Comparison of ENCODE assay signal across 25 cellular contexts in genomic region chr3:13144163-13145023, GRCh38.
DNase-seq lines count a peak whose midpoint lies in the region; ATAC-seq and TF ChIP-seq lines count a peak whose summit lies in the region.
"Had no signal": no experiment of that assay in that cellular context is flagged by ENCODE, and none has a peak within 500 bp of the region (broad histone marks: within the 10 kb centered on the region; RNA-seq: fewer than 3 reads in every experiment).

No MANE protein-coding gene starts in this region.

- no peaks in the 10 kb centered on the region for H4K20me1 ChIP-seq in osteoblast (ENCODE audit: insufficient read depth, low read length)

- no peaks in the 10 kb centered on the region for H3K36me3 Mint-ChIP-seq in activated naive CD4-positive, alpha-beta T cell treated with anti-CD3 and anti-CD28 coated beads, Interleukin-2, amount 10 ng/mL, durations not matched to agents 7 days and 5 days
- H3K36me3 Mint-ChIP-seq: naive thymus-derived CD8-positive, alpha-beta T cell; stimulated activated memory B cell treated with anti-CD40 and anti-IgM and Interleukin-4, amounts not matched to agents 10 μg/mL and 1 μg/mL and 100 μg/mL, for 72 hours had no signal

- H3K9me3 Mint-ChIP-seq in activated naive CD4-positive, alpha-beta T cell treated with anti-CD3 and anti-CD28 coated beads, Interleukin-2, amount 10 ng/mL, durations not matched to agents 7 days and 5 days = no peaks in the 10 kb centered on the region
- H3K9me3 Mint-ChIP-seq: activated CD8-positive, alpha-beta T cell treated with anti-CD3 and anti-CD28 coated beads for 36 hours; HFFc6; stimulated activated memory B cell treated with anti-CD40 and anti-IgM and Interleukin-4, amounts not matched to agents 10 μg/mL and 1 μg/mL and 100 μg/mL, for 72 hours had no signal

- H3K27me3 ChIP-seq in osteoblast (ENCODE audit: insufficient read depth, low read length) (no peaks in the 10 kb centered on the region), transverse colon (no peaks in the 10 kb centered on the region)
- H3K27me3 ChIP-seq: pancreas, testis had no signal

- no peak overlapping the region for H3K4me3 ChIP-seq in osteoblast (ENCODE audit: insufficient read depth, low read length)
- H3K4me3 ChIP-seq in transverse colon = no peak overlapping the region
- H3K4me3 ChIP-seq: pancreas, testis had no signal

- peak; percentile 14 for DNase-seq in activated naive CD4-positive, alpha-beta T cell treated with anti-CD3 and anti-CD28 coated beads, Interleukin-2, amount 10 ng/mL, durations not matched to agents 7 days and 5 days
- no peak for DNase-seq in activated naive CD4-positive, alpha-beta T cell treated with anti-CD3 and anti-CD28 coated beads, Interleukin-2, amount 50 U/mL, for 16 hours
- DNase-seq in head of caudate nucleus = peak in 23 of 42 donors; percentile 8 to 65 (median 29)
- DNase-seq in osteoblast (ENCODE audit: insufficient read length, low spot score, missing footprints) = peak; percentile 54
- DNase-seq in transverse colon = peak; percentile 2
- DNase-seq in cerebellar cortex (ENCODE audit: low spot score) = no peak
- no peak for DNase-seq in retina
- DNase-seq: activated CD4-positive, CD25-positive, alpha-beta regulatory T cell treated with anti-CD3 and anti-CD28 coated beads, Interleukin-2, amount 50 U/mL, for 72 hours; activated CD8-positive, alpha-beta T cell treated with anti-CD3 and anti-CD28 coated beads for 36 hours; activated naive CD4-positive, alpha-beta T cell treated with Interleukin-2 at 50 U/mL for 16 hours; activated T-cell treated with anti-CD3 and anti-CD28 coated beads, Interleukin-2, amount 50 U/mL, for 1 hour; AML-193; erythroblast; foreskin melanocyte; HFFc6; mesendoderm; MV-4-11; NCI-H748 treated with DMSO at 0.1 percent for 48 hours; stimulated activated CD4-positive, alpha-beta T cell treated with anti-CD3 and anti-CD28 coated beads, Interleukin-1b, Interleukin-23, amount 100 ng/mL, for 48 hours had no signal

- no peak for TF ChIP-seq POLR2A in transverse colon (IDR thresholded peaks at IDR 0.05)

- no peaks in the 10 kb centered on the region for H3K9me3 ChIP-seq in osteoblast (ENCODE audit: low read depth, low read length)
- H3K9me3 ChIP-seq in transverse colon = no peaks in the 10 kb centered on the region
- H3K9me3 ChIP-seq: pancreas, testis had no signal

- H3K4me3 Mint-ChIP-seq in activated naive CD4-positive, alpha-beta T cell treated with anti-CD3 and anti-CD28 coated beads, Interleukin-2, amount 10 ng/mL, durations not matched to agents 7 days and 5 days = no peak overlapping the region
- H3K4me3 Mint-ChIP-seq: activated CD8-positive, alpha-beta T cell treated with anti-CD3 and anti-CD28 coated beads for 36 hours; HFFc6; naive thymus-derived CD8-positive, alpha-beta T cell; stimulated activated memory B cell treated with anti-CD40 and anti-IgM and Interleukin-4, amounts not matched to agents 10 μg/mL and 1 μg/mL and 100 μg/mL, for 72 hours had no signal

- H3K4me1 ChIP-seq in osteoblast (ENCODE audit: insufficient read depth, low read length) (no peaks in the 10 kb centered on the region), transverse colon (no peaks in the 10 kb centered on the region)
- H3K4me1 ChIP-seq: pancreas, testis had no signal

- WGBS in transverse colon (ENCODE audit: low coverage in 1 of 2), 2 donors = 81% methylated on average over 25 of the region's 25 CpGs; no CpG with 5 or more reads in 1 of the 2 donors

- H3K79me2 ChIP-seq in osteoblast (ENCODE audit: insufficient read depth, low read length) = no peaks in the 10 kb centered on the region

- no peak for TF ChIP-seq EP300 in transverse colon (IDR thresholded peaks at IDR 0.05; ENCODE audit: low read depth)

- TF ChIP-seq CTCF in osteoblast (IDR thresholded peaks at IDR 0.05; ENCODE audit: extremely low read depth, low read depth, low read length) = no peak
- TF ChIP-seq CTCF in transverse colon (IDR thresholded peaks at IDR 0.05) = no peak

- ATAC-seq in GM21737 (IDR thresholded peaks at IDR 0.05; ENCODE audit: unreplicated experiment) = no peak
- ATAC-seq: activated CD8-positive, alpha-beta T cell treated with anti-CD3 and anti-CD28 coated beads for 36 hours; naive thymus-derived CD8-positive, alpha-beta T cell; pancreas; stimulated activated memory B cell treated with anti-CD40 and anti-IgM and Interleukin-4, amounts not matched to agents 10 μg/mL and 1 μg/mL and 100 μg/mL, for 72 hours had no signal

- H3K27me3 Mint-ChIP-seq in activated naive CD4-positive, alpha-beta T cell treated with anti-CD3 and anti-CD28 coated beads, Interleukin-2, amount 10 ng/mL, durations not matched to agents 7 days and 5 days = peaks cover 36% of the 10 kb centered on the region

- intact Hi-C loops in head of caudate nucleus (cut with DNase I) = no loop called here
- intact Hi-C loops in transverse colon (cut with DNase I; ENCODE audit: low total_unique reads) = no loop called here

- H3K36me3 ChIP-seq in osteoblast (ENCODE audit: insufficient read depth, low read length) = no peaks in the 10 kb centered on the region
- no peaks in the 10 kb centered on the region for H3K36me3 ChIP-seq in transverse colon
- H3K36me3 ChIP-seq: pancreas had no signal

- H3K27ac Mint-ChIP-seq in activated naive CD4-positive, alpha-beta T cell treated with anti-CD3 and anti-CD28 coated beads, Interleukin-2, amount 10 ng/mL, durations not matched to agents 7 days and 5 days = no peak overlapping the region
- H3K27ac Mint-ChIP-seq: activated CD8-positive, alpha-beta T cell treated with anti-CD3 and anti-CD28 coated beads for 36 hours; HFFc6; naive thymus-derived CD8-positive, alpha-beta T cell; stimulated activated memory B cell treated with anti-CD40 and anti-IgM and Interleukin-4, amounts not matched to agents 10 μg/mL and 1 μg/mL and 100 μg/mL, for 72 hours had no signal

- no peak overlapping the region for H2AFZ ChIP-seq in osteoblast (ENCODE audit: low read length)

- H3K4me1 Mint-ChIP-seq in activated naive CD4-positive, alpha-beta T cell treated with anti-CD3 and anti-CD28 coated beads, Interleukin-2, amount 10 ng/mL, durations not matched to agents 7 days and 5 days = peaks cover 5% of the 10 kb centered on the region

- CTCF ChIA-PET in activated naive CD4-positive, alpha-beta T cell treated with anti-CD3 and anti-CD28 coated beads, Interleukin-2, amount 10 ng/mL, durations not matched to agents 7 days and 5 days (lab: Charles Lee) = no interaction called here

- H3K27ac ChIP-seq in osteoblast (ENCODE audit: low read depth, low read length) (no peak overlapping the region), transverse colon (no peak overlapping the region)
- H3K27ac ChIP-seq: KMS-11, pancreas, testis had no signal

- in situ Hi-C loops in transverse colon (cut with MboI; ENCODE audit: low pct_ligation_motif_present in 1 of 4, low pct_unique_long_range_greater_than_20kb in 1 of 4, low sequenced_read_pairs in 3 of 4) = no loop called here

- no peak overlapping the region for H3K4me2 ChIP-seq in osteoblast (ENCODE audit: insufficient read depth, low read length)
- H3K4me2 ChIP-seq: KMS-11 had no signal

Comparison
In these comparisons a context has a peak if more than half of its experiments do, and no peak if none do; other contexts are left out.
1. DNase-seq: peak in activated naive CD4-positive, alpha-beta T cell treated with anti-CD3 and anti-CD28 coated beads, Interleukin-2, amount 10 ng/mL, durations not matched to agents 7 days and 5 days (single experiment), head of caudate nucleus (23 of 42), osteoblast (single experiment) and transverse colon (single experiment); none in activated naive CD4-positive, alpha-beta T cell treated with anti-CD3 and anti-CD28 coated beads, Interleukin-2, amount 50 U/mL, for 16 hours (single experiment), cerebellar cortex (single experiment) and retina (single experiment).